In genomic region chr15:28712270-28712669, GRCh38 we compare ENCODE assay signal across 2 cellular contexts. TPM values are rescaled to one million over a fixed set of nuclear protein-coding genes. Genes with fewer than 3 reads are reported as not detected.
"Had no signal": no experiment of that assay in that cellular context is flagged by ENCODE, and none has a peak within 500 bp of the region (broad histone marks: within the 10 kb centered on the region; RNA-seq: fewer than 3 reads in every experiment).

TSS of gene GOLGA8M (minus strand) at chr15:28712421. CDS start at chr15:28712323, 98 bp downstream.

RNA-seq across cellular contexts. Expression of gene GOLGA8M, which starts in this region (rescaled TPM):
- total RNA-seq: stomach, suprapubic skin had no signal
- polyA plus RNA-seq: stomach had no signal
